Comparison of ENCODE assay signal across 8 cellular contexts in genomic region chr10:75210193-75211006, GRCh38. TPM values are rescaled to one million over a fixed set of nuclear protein-coding genes. Genes with fewer than 3 reads are reported as not detected.
DNase-seq lines count a peak whose midpoint lies in the region; ATAC-seq, FAIRE-seq and TF ChIP-seq lines count a peak whose summit lies in the region.

A gene with protein sequence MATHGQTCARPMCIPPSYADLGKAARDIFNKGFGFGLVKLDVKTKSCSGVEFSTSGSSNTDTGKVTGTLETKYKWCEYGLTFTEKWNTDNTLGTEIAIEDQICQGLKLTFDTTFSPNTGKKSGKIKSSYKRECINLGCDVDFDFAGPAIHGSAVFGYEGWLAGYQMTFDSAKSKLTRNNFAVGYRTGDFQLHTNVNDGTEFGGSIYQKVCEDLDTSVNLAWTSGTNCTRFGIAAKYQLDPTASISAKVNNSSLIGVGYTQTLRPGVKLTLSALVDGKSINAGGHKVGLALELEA (plus strand): TSS chr10:75210796. CDS start chr10:75211159, 363 bp downstream.

- H3K36me3 ChIP-seq in WERI-Rb-1, result peaks cover 44% of the 10 kb centered on the region
- H3K36me3 ChIP-seq in breast epithelium, result no peaks in the 10 kb centered on the region
- peaks cover 0 to 34% (median 29%) of the 10 kb centered on the region in 6 donors for H3K36me3 ChIP-seq in spleen

- ATAC-seq in A549, result peak; percentile 85 to 88
- peak; percentile 82 for ATAC-seq in HG03064 (IDR thresholded peaks at IDR 0.05; ENCODE audit: low read depth, unreplicated experiment)

- H3K9me3 Mint-ChIP-seq in immature natural killer cell, result no peaks in the 10 kb centered on the region

- TF ChIP-seq RAD21 in A549 (conservative IDR thresholded peaks at IDR 0.05 in 1 of 2, IDR thresholded peaks at IDR 0.05 in 1 of 2), result no peak; a peak in 2 of 5 replicates

- TF ChIP-seq CTCF in A549 (IDR thresholded peaks at IDR 0.05) (no peak), WERI-Rb-1 (IDR thresholded peaks at IDR 0.05; ENCODE audit: low read depth, low read length) (no peak), breast epithelium (IDR thresholded peaks at IDR 0.05) (no peak), spleen (IDR thresholded peaks at IDR 0.05 in 8 of 11, conservative IDR thresholded peaks at IDR 0.05 in 3 of 11) (peak in 1 of 11 experiments; percentile 19)

- TF ChIP-seq POLR2A in A549 (IDR thresholded peaks at IDR 0.05; ENCODE audit: low read length), result peak; percentile 67
- TF ChIP-seq POLR2A in GM18526 (IDR thresholded peaks at IDR 0.05; ENCODE audit: extremely low read depth, insufficient read length), result peak; percentile 72
- peak; percentile 30 for TF ChIP-seq POLR2A in breast epithelium (IDR thresholded peaks at IDR 0.05)
- peak; percentile 13 to 96 (median 54) for TF ChIP-seq POLR2A in spleen (IDR thresholded peaks at IDR 0.05)

- H3K4me3 ChIP-seq in A549 (peak within 1 kb of the TSS; percentile 83), WERI-Rb-1 (ENCODE audit: low read depth, low read length) (peak within 1 kb of the TSS; percentile 95), breast epithelium (peak within 1 kb of the TSS; percentile 81 to 92 (median 88)), spleen (peak within 1 kb of the TSS; percentile 93 to 99 (median 96))

- TF ChIP-seq EP300 in A549 (IDR thresholded peaks at IDR 0.05), result peak in 1 of 2 experiments; percentile 29; a peak in 1 of 5 replicates

- H3K4me1 ChIP-seq in A549 (peaks cover 57% of the 10 kb centered on the region), breast epithelium (peaks cover 2 to 12% of the 10 kb centered on the region in 2 donors), spleen (peaks cover 21 to 54% (median 37%) of the 10 kb centered on the region in 6 donors)

- H3K27ac ChIP-seq in A549 (peak within 1 kb of the TSS; percentile 99), WERI-Rb-1 (peak within 1 kb of the TSS; percentile 100), breast epithelium (peak within 1 kb of the TSS; percentile 95 to 100), spleen (peak within 1 kb of the TSS; percentile 95 to 100 (median 98))

- no peak for FAIRE-seq in A549 (lab: Jason Lieb, UNC)

- peaks cover 4 to 8% (median 7%) of the 10 kb centered on the region in 3 donors for H3K36me3 Mint-ChIP-seq in immature natural killer cell

- H3K4me1 Mint-ChIP-seq in immature natural killer cell, result peaks cover 26 to 34% of the 10 kb centered on the region in 2 donors

- intact Hi-C loops in breast epithelium (cut with DNase I; ENCODE audit: low total_unique reads) (no loop called here), spleen (cut with DNase I; ENCODE audit: low total_unique reads) (no loop called here)

- peak within 1 kb of the TSS; percentile 98 to 100 (median 100) for H3K27ac Mint-ChIP-seq in immature natural killer cell

- DNase-seq in A549 (ENCODE audit: low read depth in 1 of 2, low spot score in 1 of 2) (peak; percentile 77 to 93), NCI-H2196 (lab: John Stamatoyannopoulos, UW; ENCODE audit: unreplicated experiment) (peak; percentile 93), WERI-Rb-1 (peak; percentile 93), breast epithelium (ENCODE audit: low spot score in 2 of 2) (peak; percentile 81 to 86), immature natural killer cell (peak; percentile 99), spleen (peak; percentile 98)

- POLR2A ChIA-PET in A549 (lab: Yijun Ruan, JAX), result interaction anchor here (0.6 to 3.3 kb wide), 15 partner anchors 10 to 1008 kb away, joined by 3 to 53 read pairs (median 10); partner anchors contain the start of genes COMTD1 and SAMD8

- H3K9me3 ChIP-seq in A549 (no peaks in the 10 kb centered on the region), WERI-Rb-1 (ENCODE audit: severe bottlenecking) (no peaks in the 10 kb centered on the region), breast epithelium (no peaks in the 10 kb centered on the region), spleen (no peaks in the 10 kb centered on the region)

- H3K4me2 ChIP-seq in A549, result peak within 1 kb of the TSS; percentile 92

- WGBS in A549 (ENCODE audit: missing lambda C conversion rate), result 1% methylated on average over 26 of the region's 84 CpGs
- 0 to 1% (median 1%) methylated on average over 30 to 84 of the region's 84 CpGs for WGBS in spleen, 5 donors

- CTCF ChIA-PET in A549 (lab: Yijun Ruan, JAX), result interaction anchor here (0.6 to 8.6 kb wide), 7 partner anchors 9 to 24 kb away, joined by 3 to 119 read pairs (median 6); partner anchors contain the start of gene COMTD1

- H3K4me3 Mint-ChIP-seq in immature natural killer cell, result peak within 1 kb of the TSS; percentile 96 to 100 (median 98)

- H3K27me3 ChIP-seq in WERI-Rb-1 (ENCODE audit: insufficient read depth, low read depth, severe bottlenecking), result no peaks in the 10 kb centered on the region
- H3K27me3 ChIP-seq in breast epithelium, result no peaks in the 10 kb centered on the region
- no peaks in the 10 kb centered on the region for H3K27me3 ChIP-seq in spleen (replicated peaks in 1 of 7)

- peaks cover 8 to 15% (median 9%) of the 10 kb centered on the region in 3 donors for H3K27me3 Mint-ChIP-seq in immature natural killer cell (ENCODE audit: low read depth in 3 of 3)

TF ChIP-seq in A549, 52 proteins besides CTCF, POLR2A, EP300 and RAD21 (continues in another document):
- TF ChIP-seq NPAS2 (CRISPR knock-in tag; IDR thresholded peaks at IDR 0.05; ENCODE audit: borderline replicate concordance) (no peak), CEBPB (IDR thresholded peaks at IDR 0.05) (no peak), KDM5A (IDR thresholded peaks at IDR 0.05) (no peak), CHD4 (IDR thresholded peaks at IDR 0.05; ENCODE audit: borderline replicate concordance) (no peak), HOXB13 (CRISPR knock-in tag; IDR thresholded peaks at IDR 0.05; ENCODE audit: low read depth) (no peak), TFCP2L1 (CRISPR knock-in tag; IDR thresholded peaks at IDR 0.05) (0 out of 2 replicates have a peak, but pooled peaks have one; percentile 6), RARB (CRISPR knock-in tag; IDR thresholded peaks at IDR 0.05) (no peak), HOXA7 (CRISPR knock-in tag; IDR thresholded peaks at IDR 0.05) (no peak), ZC3H11A (IDR thresholded peaks at IDR 0.05) (no peak), PHF8 (IDR thresholded peaks at IDR 0.05; ENCODE audit: borderline replicate concordance, low read depth) (peak; percentile 85; the same call in 1 of the 2 replicates), EHF (CRISPR knock-in tag; IDR thresholded peaks at IDR 0.05) (no peak), BHLHE40 (IDR thresholded peaks at IDR 0.05; ENCODE audit: low read depth, low read length) (no peak), MAX (IDR thresholded peaks at IDR 0.05) (peak; percentile 87), BCL3 (IDR thresholded peaks at IDR 0.05) (peak; percentile 48), MYC (IDR thresholded peaks at IDR 0.05; ENCODE audit: borderline replicate concordance, low read length) (peak; percentile 90), HOXB5 (CRISPR knock-in tag; IDR thresholded peaks at IDR 0.05) (no peak), HEYL (CRISPR knock-in tag; IDR thresholded peaks at IDR 0.05) (no peak), FOXS1 (CRISPR knock-in tag; IDR thresholded peaks at IDR 0.05) (no peak), JUNB (IDR thresholded peaks at IDR 0.05) (no peak), HDAC2 (IDR thresholded peaks at IDR 0.05) (no peak), SMC3 (IDR thresholded peaks at IDR 0.05) (no peak), JUN (IDR thresholded peaks at IDR 0.05) (peak; percentile 94 to 99)
- TF ChIP-seq, protein P1, sequence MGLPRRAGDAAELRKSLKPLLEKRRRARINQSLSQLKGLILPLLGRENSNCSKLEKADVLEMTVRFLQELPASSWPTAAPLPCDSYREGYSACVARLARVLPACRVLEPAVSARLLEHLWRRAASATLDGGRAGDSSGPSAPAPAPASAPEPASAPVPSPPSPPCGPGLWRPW (IDR thresholded peaks at IDR 0.05), result no peak
- TF ChIP-seq, protein P2, sequence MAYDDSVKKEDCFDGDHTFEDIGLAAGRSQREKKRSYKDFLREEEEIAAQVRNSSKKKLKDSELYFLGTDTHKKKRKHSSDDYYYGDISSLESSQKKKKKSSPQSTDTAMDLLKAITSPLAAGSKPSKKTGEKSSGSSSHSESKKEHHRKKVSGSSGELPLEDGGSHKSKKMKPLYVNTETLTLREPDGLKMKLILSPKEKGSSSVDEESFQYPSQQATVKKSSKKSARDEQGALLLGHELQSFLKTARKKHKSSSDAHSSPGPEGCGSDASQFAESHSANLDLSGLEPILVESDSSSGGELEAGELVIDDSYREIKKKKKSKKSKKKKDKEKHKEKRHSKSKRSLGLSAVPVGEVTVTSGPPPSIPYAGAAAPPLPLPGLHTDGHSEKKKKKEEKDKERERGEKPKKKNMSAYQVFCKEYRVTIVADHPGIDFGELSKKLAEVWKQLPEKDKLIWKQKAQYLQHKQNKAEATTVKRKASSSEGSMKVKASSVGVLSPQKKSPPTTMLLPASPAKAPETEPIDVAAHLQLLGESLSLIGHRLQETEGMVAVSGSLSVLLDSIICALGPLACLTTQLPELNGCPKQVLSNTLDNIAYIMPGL (CRISPR knock-in tag; IDR thresholded peaks at IDR 0.05; ENCODE audit: borderline replicate concordance), result peak; percentile 77; the same call in 1 of the 2 replicates

RNA-seq across cellular contexts. Expression of the gene that starts here (rescaled TPM):
- polyA plus RNA-seq in A549 (2011; rRNA removed), result 262 and 285 TPM in 2 replicates
- polyA plus RNA-seq in A549 (2012; cell fraction: cytosol; rRNA removed), result 127 and 130 TPM in 2 replicates
- 60.2 and 94.6 TPM in 2 replicates for polyA plus RNA-seq in A549 (2012; cell fraction: nucleus; rRNA removed)
- 273 to 292 TPM (median 276 TPM) in 3 replicates for polyA plus RNA-seq in A549 (2017; fragmentation: RNase III; extraction: RNeasy Plus Mini Kit Qiagen cat#74134 plus additional on column Dnase treatment)
- 73.4 and 85.0 TPM in 2 replicates for polyA minus RNA-seq in A549 (2011; rRNA and poly(A)+ RNA removed)
- total RNA-seq in breast epithelium, result 100 to 1,000 TPM in 1 of 3 donors, 10 to 100 TPM in 2; 86.2 to 127 (median 91.6) TPM
- polyA plus RNA-seq in immature natural killer cell, result 100 to 1,000 TPM; 126 to 191 (median 148) TPM
- total RNA-seq in spleen, result 100 to 1,000 TPM in 3 of 7 donors, 10 to 100 TPM in 4; 67.8 to 108 (median 94.4) TPM
- 10 to 100 TPM; 62.0 to 81.9 (median 78.7) TPM for polyA plus RNA-seq in spleen

Comparison
In these comparisons a context has a peak if more than half of its experiments do, and no peak if none do; other contexts are left out.
1. Peak in every context shown above with its lines: DNase-seq, ATAC-seq, H3K4me3 ChIP-seq and H3K27ac ChIP-seq.